8 cellular contexts compared by ENCODE assay signal in the genomic region with DNA sequence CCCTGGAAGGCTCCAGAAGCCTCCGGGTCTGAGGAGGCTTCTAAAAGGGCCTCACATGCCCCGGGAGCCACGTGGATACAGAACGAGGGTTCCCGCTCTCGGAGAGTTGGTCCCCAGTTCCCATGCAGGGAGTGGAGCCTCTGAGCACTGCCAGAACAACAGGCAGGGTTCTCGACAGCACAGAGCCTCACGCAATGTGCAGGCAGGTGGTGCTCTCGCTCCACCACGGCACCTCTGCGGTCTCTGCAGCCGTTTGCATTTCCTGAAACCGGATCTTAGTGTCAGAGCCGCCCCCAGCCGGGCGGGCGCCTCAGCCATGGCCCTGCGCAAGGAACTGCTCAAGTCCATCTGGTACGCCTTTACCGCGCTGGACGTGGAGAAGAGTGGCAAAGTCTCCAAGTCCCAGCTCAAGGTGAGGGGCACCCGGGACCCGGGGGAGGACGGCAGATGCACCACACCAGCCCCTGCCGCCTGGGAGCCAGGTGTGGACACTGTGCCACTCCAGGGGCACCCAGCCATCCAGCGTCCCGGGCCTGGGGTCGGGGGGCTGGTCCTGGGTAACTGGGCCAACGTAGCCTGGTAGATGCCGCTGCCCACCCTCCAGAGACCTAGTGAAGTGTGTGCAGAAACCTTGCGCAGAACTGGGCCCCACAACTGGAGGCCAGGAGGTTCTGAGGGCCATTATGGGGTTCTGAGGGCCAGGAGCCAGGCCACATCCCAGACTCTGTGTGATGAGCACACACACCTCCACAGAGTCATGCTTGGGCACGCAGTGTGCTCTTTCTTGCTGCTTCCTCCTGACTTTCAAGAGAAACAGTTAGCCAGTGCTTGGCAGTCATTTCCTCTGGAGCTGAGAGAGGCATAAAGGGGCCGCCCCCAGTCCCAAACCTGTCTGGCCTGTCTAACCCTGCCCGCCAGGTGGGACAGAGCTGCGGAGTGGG. TPM values are rescaled to one million over a fixed set of nuclear protein-coding genes. Genes with fewer than 3 reads are reported as not detected.
DNase-seq lines count a peak whose midpoint lies in the region; TF ChIP-seq lines count a peak whose summit lies in the region.

A gene with protein sequence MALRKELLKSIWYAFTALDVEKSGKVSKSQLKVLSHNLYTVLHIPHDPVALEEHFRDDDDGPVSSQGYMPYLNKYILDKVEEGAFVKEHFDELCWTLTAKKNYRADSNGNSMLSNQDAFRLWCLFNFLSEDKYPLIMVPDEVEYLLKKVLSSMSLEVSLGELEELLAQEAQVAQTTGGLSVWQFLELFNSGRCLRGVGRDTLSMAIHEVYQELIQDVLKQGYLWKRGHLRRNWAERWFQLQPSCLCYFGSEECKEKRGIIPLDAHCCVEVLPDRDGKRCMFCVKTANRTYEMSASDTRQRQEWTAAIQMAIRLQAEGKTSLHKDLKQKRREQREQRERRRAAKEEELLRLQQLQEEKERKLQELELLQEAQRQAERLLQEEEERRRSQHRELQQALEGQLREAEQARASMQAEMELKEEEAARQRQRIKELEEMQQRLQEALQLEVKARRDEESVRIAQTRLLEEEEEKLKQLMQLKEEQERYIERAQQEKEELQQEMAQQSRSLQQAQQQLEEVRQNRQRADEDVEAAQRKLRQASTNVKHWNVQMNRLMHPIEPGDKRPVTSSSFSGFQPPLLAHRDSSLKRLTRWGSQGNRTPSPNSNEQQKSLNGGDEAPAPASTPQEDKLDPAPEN (plus strand): TSS at position 278 of the 941 bp plus-strand sequence. CDS start 39 bp downstream, at position 317.

- TF ChIP-seq CTCF in GM20000 (IDR thresholded peaks at IDR 0.05; ENCODE audit: extremely low read depth, missing control alignments), result peak; percentile 87
- peak; percentile 90 for TF ChIP-seq CTCF in OCI-LY7 (conservative IDR thresholded peaks at IDR 0.05; ENCODE audit: low read length)
- peak; percentile 69 to 80 (median 73) for TF ChIP-seq CTCF in nephron (IDR thresholded peaks at IDR 0.05; ENCODE audit: unreplicated experiment in 3 of 3)

- intact Hi-C loops in OCI-LY7 (cut with micrococcal nuclease; ENCODE audit: unreplicated experiment), result loop anchor here (1.0 kb wide), 4 partner anchors 29 to 170 kb away; a partner anchor contains a TSS

- peak within 1 kb of the TSS in 1 of 3 experiments; percentile 33 for H3K27ac Mint-ChIP-seq in nephron
- H3K27ac Mint-ChIP-seq in stimulated activated naive CD8-positive, alpha-beta T cell treated with anti-CD3 and anti-CD28 coated beads, Interleukin-15, Interleukin-2, amounts not matched to agents 100 ng/mL and 50 ng/mL, for 24 hours, result peak within 1 kb of the TSS; percentile 97

- no peaks in the 10 kb centered on the region for H3K27me3 ChIP-seq in HUES6 (ENCODE audit: control insufficient read depth, insufficient read depth, low read length)

- peaks cover 35% of the 10 kb centered on the region; the same call in 1 of the 2 replicates for H3K79me2 ChIP-seq in OCI-LY7 (ENCODE audit: insufficient read depth, low read depth, low read length)

- H3K4me2 ChIP-seq in OCI-LY7 (ENCODE audit: low read length), result peak within 1 kb of the TSS; percentile 98

- peaks cover 3% of the 10 kb centered on the region for H3K27me3 Mint-ChIP-seq in nephron (ENCODE audit: low read depth)
- no peaks in the 10 kb centered on the region for H3K27me3 Mint-ChIP-seq in stimulated activated naive CD8-positive, alpha-beta T cell treated with anti-CD3 and anti-CD28 coated beads, Interleukin-15, Interleukin-2, amounts not matched to agents 100 ng/mL and 50 ng/mL, for 24 hours

- H3K4me3 Mint-ChIP-seq in nephron, result peak within 1 kb of the TSS; percentile 30 to 55 (median 53)
- H3K4me3 Mint-ChIP-seq in stimulated activated naive CD8-positive, alpha-beta T cell treated with anti-CD3 and anti-CD28 coated beads, Interleukin-15, Interleukin-2, amounts not matched to agents 100 ng/mL and 50 ng/mL, for 24 hours, result peak within 1 kb of the TSS; percentile 92

- CTCF ChIA-PET in OCI-LY7 (lab: Charles Lee; ENCODE audit: unreplicated experiment), result interaction anchor here (0.6 to 2.9 kb wide), 4 partner anchors 13 to 225 kb away, joined by 3 to 19 read pairs (median 4); no protein-coding TSS in a partner anchor

- H3K9me3 ChIP-seq in HUES6 (ENCODE audit: control insufficient read depth, insufficient read depth, low read depth, low read length) (no peaks in the 10 kb centered on the region), OCI-LY7 (ENCODE audit: low read length) (no peaks in the 10 kb centered on the region)

- POLR2A ChIA-PET in OCI-LY7 (lab: Charles Lee), result interaction anchor here (0.6 to 1.6 kb wide), 6 partner anchors 13 to 154 kb away, joined by 3 to 5 read pairs (median 4); a partner anchor contains a TSS

- H3K4me1 ChIP-seq in HUES6 (ENCODE audit: control insufficient read depth, insufficient read depth, low read length), result peaks cover 25% of the 10 kb centered on the region
- H3K4me1 ChIP-seq in OCI-LY7 (ENCODE audit: insufficient read depth, low read length, poor library complexity, severe bottlenecking), result peaks cover 59% of the 10 kb centered on the region

- H3K36me3 ChIP-seq in HUES6 (ENCODE audit: control insufficient read depth, insufficient read depth, low read length) (peaks cover 8% of the 10 kb centered on the region; the same call in 1 of the 2 replicates), OCI-LY7 (ENCODE audit: insufficient read depth, low read length) (peaks cover 48% of the 10 kb centered on the region; the same call in 1 of the 2 replicates)

- H3K27ac ChIP-seq in HUES6 (ENCODE audit: low read depth, low read length) (no peak within 1 kb of the TSS), OCI-LY7 (ENCODE audit: low read depth, low read length, poor library complexity, severe bottlenecking) (peak within 1 kb of the TSS; percentile 82)

- BruUV-seq in OCI-LY7 (replicated peaks; lab: Mats Ljungman, UMichigan), result no TSS peak

- H3K4me3 ChIP-seq in HUES6 (ENCODE audit: low read depth, low read length) (peak within 1 kb of the TSS; percentile 55), OCI-LY7 (ENCODE audit: low read depth, low read length, poor library complexity, severe bottlenecking) (peak within 1 kb of the TSS; percentile 94)

- DNase-seq in Caki2 (ENCODE audit: low read depth) (peak; percentile 71), GM20000 (ENCODE audit: low spot score) (peak; percentile 91), OCI-LY7 (ENCODE audit: low spot score) (peak; percentile 93), fibroblast of gingiva (ENCODE audit: low read depth) (peak; percentile 38)
- peak; percentile 89 for DNase-seq in activated T-cell treated with anti-CD3 and anti-CD28 coated beads, Interleukin-2, amount 50 U/mL, for 1 hour

- in situ Hi-C loops in Caki2 (cut with HindIII; ENCODE audit: low pct_unique_long_range_greater_than_20kb, low sequenced_read_pairs), result no loop called here

- no peaks in the 10 kb centered on the region for H4K20me1 ChIP-seq in OCI-LY7 (ENCODE audit: insufficient read depth, low read length)

- H2AFZ ChIP-seq in OCI-LY7 (ENCODE audit: low read length), result peak within 1 kb of the TSS; percentile 79

- H3K4me1 Mint-ChIP-seq in nephron, result peaks cover 5% of the 10 kb centered on the region
- H3K4me1 Mint-ChIP-seq in stimulated activated naive CD8-positive, alpha-beta T cell treated with anti-CD3 and anti-CD28 coated beads, Interleukin-15, Interleukin-2, amounts not matched to agents 100 ng/mL and 50 ng/mL, for 24 hours (ENCODE audit: low read depth), result peaks cover 47% of the 10 kb centered on the region

- H3K9me2 ChIP-seq in OCI-LY7 (ENCODE audit: insufficient read depth, low read length), result no peaks in the 10 kb centered on the region

- no peaks in the 10 kb centered on the region for H3K9me3 Mint-ChIP-seq in nephron
- no peaks in the 10 kb centered on the region for H3K9me3 Mint-ChIP-seq in stimulated activated naive CD8-positive, alpha-beta T cell treated with anti-CD3 and anti-CD28 coated beads, Interleukin-15, Interleukin-2, amounts not matched to agents 100 ng/mL and 50 ng/mL, for 24 hours

- H3K9ac ChIP-seq in HUES6 (ENCODE audit: low read length), result peak within 1 kb of the TSS; percentile 40

- peaks cover 5% of the 10 kb centered on the region for H3K36me3 Mint-ChIP-seq in nephron (ENCODE audit: low read depth)
- peaks cover 34% of the 10 kb centered on the region for H3K36me3 Mint-ChIP-seq in stimulated activated naive CD8-positive, alpha-beta T cell treated with anti-CD3 and anti-CD28 coated beads, Interleukin-15, Interleukin-2, amounts not matched to agents 100 ng/mL and 50 ng/mL, for 24 hours (ENCODE audit: low read depth)

RNA-seq across cellular contexts. Expression of the gene that starts here (rescaled TPM):
- 15.2 and 16.5 TPM in 2 replicates for total RNA-seq in Caki2 (2014; rRNA removed; shearing (Covaris generic); ENCODE audit: low replicate concordance)
- 56.8 and 60.0 TPM in 2 replicates for total RNA-seq in OCI-LY7 (2014; rRNA removed; shearing (Covaris generic))
- 53.7 and 53.8 TPM in 2 replicates for total RNA-seq in OCI-LY7 (2022)

Comparison
In these comparisons a context has a peak if more than half of its experiments do, and no peak if none do; other contexts are left out.
1. DNase-seq: peak in every context shown above with its lines; median percentile 93 in OCI-LY7; 91 in GM20000; 89 in activated T-cell treated with anti-CD3 and anti-CD28 coated beads, Interleukin-2, amount 50 U/mL, for 1 hour; 71 in Caki2; 38 in fibroblast of gingiva.